9 cellular contexts compared by ENCODE assay signal in the genomic region with DNA sequence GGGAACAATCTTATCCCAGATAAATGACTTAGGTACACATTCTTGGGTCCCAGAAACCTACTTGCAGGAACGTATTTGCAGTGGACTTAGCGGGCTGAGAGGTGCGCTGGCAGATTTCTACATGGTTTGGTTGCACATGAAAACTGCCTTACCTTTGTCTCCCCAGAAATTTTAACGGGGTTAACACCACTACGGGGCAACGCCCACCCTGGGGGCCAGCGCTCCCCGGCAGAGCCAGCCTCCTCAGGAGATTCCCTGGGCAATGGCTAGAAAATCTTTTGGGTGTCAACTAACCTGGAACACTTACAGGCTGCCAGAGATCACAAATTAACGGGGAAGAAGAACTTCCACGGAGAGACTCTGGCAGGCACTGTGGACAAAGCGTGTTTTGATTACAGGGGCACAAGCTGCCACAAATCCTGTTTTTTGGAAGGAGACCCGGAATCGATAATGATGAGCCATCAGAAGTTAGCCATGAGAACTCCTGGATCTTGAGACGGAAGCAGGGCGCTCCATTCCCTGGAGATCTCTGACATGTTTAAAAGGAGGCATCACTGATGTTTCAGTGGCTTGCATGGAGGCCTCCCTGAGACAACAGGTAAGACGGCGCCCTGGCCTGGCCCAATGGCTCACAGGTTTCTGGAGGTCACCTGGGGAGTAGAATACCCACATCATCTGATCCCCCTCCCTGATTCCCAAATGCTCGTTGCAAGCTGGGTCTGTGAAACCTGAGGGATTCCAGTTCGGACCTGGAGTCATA.
"Had no signal": no experiment of that assay in that cellular context is flagged by ENCODE, and none has a peak within 500 bp of the region (broad histone marks: within the 10 kb centered on the region; RNA-seq: fewer than 3 reads in every experiment).

No MANE protein-coding gene starts in this region.

- H3K4me1 ChIP-seq: HAP-1 had no signal

- H3K4me3 Mint-ChIP-seq: HFFc6, IgD-negative memory B cell had no signal

- H3K4me3 ChIP-seq: GM23248, HAP-1 had no signal

- H3K4me1 Mint-ChIP-seq: IgD-negative memory B cell had no signal

- H3K27ac Mint-ChIP-seq: HFFc6, IgD-negative memory B cell had no signal

- H3K27ac ChIP-seq: GM23248, HL-60 had no signal

- H3K36me3 Mint-ChIP-seq: IgD-negative memory B cell had no signal

- ATAC-seq: HCT116, HepG2 had no signal

- H3K9me3 ChIP-seq: HAP-1 had no signal

- H3K36me3 ChIP-seq: HAP-1 had no signal

- DNase-seq: GM23248, GOT3, H7, HFFc6 had no signal
